In genomic region chr2:143128681-143129580, GRCh38 we compare ENCODE assay signal across 8 cellular contexts. TPM values are rescaled to one million over a fixed set of nuclear protein-coding genes. Genes with fewer than 3 reads are reported as not detected.
DNase-seq lines count a peak whose midpoint lies in the region; ATAC-seq and TF ChIP-seq lines count a peak whose summit lies in the region.

TSS of gene ARHGAP15 (plus strand) at chr2:143129419.

- CTCF ChIA-PET in activated CD8-positive, alpha-beta T cell treated with anti-CD3 and anti-CD28 coated beads, Interleukin-2, amount 10 ng/mL, durations not matched to agents 7 days and 5 days (lab: Charles Lee): interaction anchor here (0.9 to 8.6 kb wide), 14 partner anchors 9 to 135 kb away, joined by 3 to 106 read pairs (median 6); no protein-coding TSS in a partner anchor

- peak within 1 kb of the TSS; percentile 57 for H2AFZ ChIP-seq in Karpas-422 (ENCODE audit: low read length)

- peak within 1 kb of the TSS; percentile 76 for H3K4me2 ChIP-seq in Karpas-422 (ENCODE audit: low read depth, low read length, poor library complexity, severe bottlenecking)

- DNase-seq in GM06990 (ENCODE audit: extremely low read depth, insufficient read length): peak; percentile 79
- DNase-seq in Karpas-422: peak; percentile 93
- DNase-seq in activated CD8-positive, alpha-beta T cell treated with anti-CD3 and anti-CD28 coated beads, Interleukin-2, amount 10 ng/mL, durations not matched to agents 7 days and 5 days: peak; percentile 90
- no peak for DNase-seq in left ventricle myocardium inferior
- peak; percentile 32 to 45 for DNase-seq in stimulated activated CD8-positive, alpha-beta memory T cell treated with anti-CD3 and anti-CD28 coated beads, Interleukin-4, amount 100 ng/mL, for 4 hours (ENCODE audit: low read depth in 2 of 2, low spot score in 1 of 2)
- no peak for DNase-seq in NCI-H2171 treated with DMSO at 0.1 percent for 48 hours (lab: John Stamatoyannopoulos, UW)
- DNase-seq in NCI-H1092 treated with DMSO at 0.1 percent for 48 hours (lab: John Stamatoyannopoulos, UW): no peak

- POLR2A ChIA-PET in activated CD8-positive, alpha-beta T cell treated with anti-CD3 and anti-CD28 coated beads, Interleukin-2, amount 10 ng/mL, durations not matched to agents 7 days and 5 days (lab: Charles Lee): interaction anchor here (0.7 to 2.7 kb wide), 13 partner anchors 9 to 133 kb away, joined by 3 to 32 read pairs (median 4); no protein-coding TSS in a partner anchor

- no peaks in the 10 kb centered on the region for H3K27me3 Mint-ChIP-seq in activated CD8-positive, alpha-beta T cell treated with anti-CD3 and anti-CD28 coated beads, Interleukin-2, amount 10 ng/mL, durations not matched to agents 7 days and 5 days (ENCODE audit: low read depth)

- H3K27ac ChIP-seq in Karpas-422 (ENCODE audit: low read length) (peak within 1 kb of the TSS; percentile 91), left ventricle myocardium inferior (replicated peaks) (peak within 1 kb of the TSS; percentile 31)

- peaks cover 50% of the 10 kb centered on the region for H3K4me1 ChIP-seq in Karpas-422 (ENCODE audit: low read length)
- no peaks in the 10 kb centered on the region for H3K4me1 ChIP-seq in left ventricle myocardium inferior

- intact Hi-C loops in left ventricle myocardium inferior (cut with micrococcal nuclease): no loop called here

- TF ChIP-seq CTCF in GM06990 (IDR thresholded peaks at IDR 0.05; ENCODE audit: insufficient read depth, low read length, poor library complexity, severe bottlenecking): peak; percentile 26
- no peak for TF ChIP-seq CTCF in left ventricle myocardium inferior (IDR thresholded peaks at IDR 0.05; ENCODE audit: borderline replicate concordance)

- no peaks in the 10 kb centered on the region for H4K20me1 ChIP-seq in Karpas-422 (ENCODE audit: insufficient read depth, low read depth, low read length)

- H3K9me3 Mint-ChIP-seq in activated CD8-positive, alpha-beta T cell treated with anti-CD3 and anti-CD28 coated beads, Interleukin-2, amount 10 ng/mL, durations not matched to agents 7 days and 5 days (ENCODE audit: insufficient read depth): no peaks in the 10 kb centered on the region

- no peaks in the 10 kb centered on the region for H3K36me3 ChIP-seq in GM06990 (ENCODE audit: control insufficient read depth, insufficient read depth, low read length)
- H3K36me3 ChIP-seq in Karpas-422 (ENCODE audit: insufficient read depth, low read length): no peaks in the 10 kb centered on the region; the same call in 1 of the 2 replicates
- no peaks in the 10 kb centered on the region for H3K36me3 ChIP-seq in left ventricle myocardium inferior

- H3K79me2 ChIP-seq in Karpas-422 (ENCODE audit: low read length): peaks cover 45% of the 10 kb centered on the region

- peak within 1 kb of the TSS; percentile 79 for H3K4me3 Mint-ChIP-seq in activated CD8-positive, alpha-beta T cell treated with anti-CD3 and anti-CD28 coated beads, Interleukin-2, amount 10 ng/mL, durations not matched to agents 7 days and 5 days

- H3K9me2 ChIP-seq in Karpas-422 (replicated peaks; ENCODE audit: insufficient read depth, low read length): no peaks in the 10 kb centered on the region

- peaks cover 48% of the 10 kb centered on the region for H3K4me1 Mint-ChIP-seq in activated CD8-positive, alpha-beta T cell treated with anti-CD3 and anti-CD28 coated beads, Interleukin-2, amount 10 ng/mL, durations not matched to agents 7 days and 5 days (ENCODE audit: low read depth)

- no peaks in the 10 kb centered on the region for H3K27me3 ChIP-seq in GM06990 (replicated peaks; ENCODE audit: control insufficient read depth, insufficient read depth, low read length)
- no peaks in the 10 kb centered on the region for H3K27me3 ChIP-seq in Karpas-422 (ENCODE audit: low read length)
- H3K27me3 ChIP-seq in left ventricle myocardium inferior (ENCODE audit: low read depth): no peaks in the 10 kb centered on the region

- H3K27ac Mint-ChIP-seq in activated CD8-positive, alpha-beta T cell treated with anti-CD3 and anti-CD28 coated beads, Interleukin-2, amount 10 ng/mL, durations not matched to agents 7 days and 5 days: peak within 1 kb of the TSS; percentile 100

- H3K9ac ChIP-seq in Karpas-422 (ENCODE audit: low read length): peak within 1 kb of the TSS; percentile 65

- H3K4me3 ChIP-seq in GM06990 (replicated peaks; ENCODE audit: low read depth, low read length) (peak within 1 kb of the TSS; percentile 67), Karpas-422 (ENCODE audit: low read length) (peak within 1 kb of the TSS; percentile 67), left ventricle myocardium inferior (no peak within 1 kb of the TSS)

- peak; percentile 92 for ATAC-seq in GM21515 (IDR thresholded peaks at IDR 0.05; ENCODE audit: unreplicated experiment)
- peak; percentile 86 for ATAC-seq in activated CD8-positive, alpha-beta T cell treated with anti-CD3 and anti-CD28 coated beads, Interleukin-2, amount 10 ng/mL, durations not matched to agents 7 days and 5 days

- H3K9me3 ChIP-seq in Karpas-422 (ENCODE audit: low read length) (no peaks in the 10 kb centered on the region), left ventricle myocardium inferior (replicated peaks) (no peaks in the 10 kb centered on the region)

- peaks cover 27% of the 10 kb centered on the region for H3K36me3 Mint-ChIP-seq in activated CD8-positive, alpha-beta T cell treated with anti-CD3 and anti-CD28 coated beads, Interleukin-2, amount 10 ng/mL, durations not matched to agents 7 days and 5 days (ENCODE audit: low read depth)

RNA-seq across cellular contexts. Expression of gene ARHGAP15, which starts in this region (rescaled TPM):
- total RNA-seq in Karpas-422 (2014; rRNA removed; shearing (Covaris generic); ENCODE audit: low replicate concordance): 65.6 and 82.8 TPM in 2 replicates
- total RNA-seq in activated CD8-positive, alpha-beta T cell treated with anti-CD3 and anti-CD28 coated beads, Interleukin-2, amount 10 ng/mL, durations not matched to agents 7 days and 5 days: 100 to 1,000 TPM; 154 to 158 TPM
- 7.0 TPM for total RNA-seq in left ventricle myocardium inferior

Comparison
In these comparisons a context has a peak if more than half of its experiments do, and no peak if none do; other contexts are left out.
1. DNase-seq: peak in GM06990 (single experiment), Karpas-422 (single experiment), activated CD8-positive, alpha-beta T cell treated with anti-CD3 and anti-CD28 coated beads, Interleukin-2, amount 10 ng/mL, durations not matched to agents 7 days and 5 days (single experiment) and stimulated activated CD8-positive, alpha-beta memory T cell treated with anti-CD3 and anti-CD28 coated beads, Interleukin-4, amount 100 ng/mL, for 4 hours (2 of 2); none in left ventricle myocardium inferior (single experiment), NCI-H2171 treated with DMSO at 0.1 percent for 48 hours (single experiment) and NCI-H1092 treated with DMSO at 0.1 percent for 48 hours (single experiment).